ENCODE assay signal across 19 cellular contexts in genomic region chr6:45645302-45645701, GRCh38.
DNase-seq lines count a peak whose midpoint lies in the region; ATAC-seq and TF ChIP-seq lines count a peak whose summit lies in the region.
"Had no signal": no experiment of that assay in that cellular context is flagged by ENCODE, and none has a peak within 500 bp of the region (broad histone marks: within the 10 kb centered on the region; RNA-seq: fewer than 3 reads in every experiment).

No MANE protein-coding gene starts in this region.

- no TSS peak for BruUV-seq in PC-3 (replicated peaks; lab: Mats Ljungman, UMichigan)

- H3K27ac ChIP-seq in PC-3 (ENCODE audit: low read length): no peak overlapping the region
- H3K27ac ChIP-seq: ovary, vagina had no signal

- H3F3A ChIP-seq in PC-3 (ENCODE audit: low read length, unreplicated experiment): no peaks in the 10 kb centered on the region

- no peaks in the 10 kb centered on the region for H3K9me2 ChIP-seq in PC-3 (replicated peaks; ENCODE audit: low read length)

- no peaks in the 10 kb centered on the region for H3K9me3 ChIP-seq in PC-3 (ENCODE audit: low read length)
- H3K9me3 ChIP-seq: ovary, vagina had no signal

- no peaks in the 10 kb centered on the region for H3K27me3 Mint-ChIP-seq in activated naive CD8-positive, alpha-beta T cell
- no peaks in the 10 kb centered on the region for H3K27me3 Mint-ChIP-seq in activated naive CD8-positive, alpha-beta T cell treated with anti-CD3 and anti-CD28 coated beads for 36 hours
- H3K27me3 Mint-ChIP-seq in IgD-negative memory B cell: peaks cover 1% of the 10 kb centered on the region
- no peaks in the 10 kb centered on the region for H3K27me3 Mint-ChIP-seq in stimulated activated naive CD8-positive, alpha-beta T cell treated with anti-CD3 and anti-CD28 coated beads, Interleukin-15, Interleukin-2, amounts not matched to agents 100 ng/mL and 50 ng/mL, for 24 hours
- H3K27me3 Mint-ChIP-seq: CD4-positive, alpha-beta T cell; T-cell had no signal

- no peaks in the 10 kb centered on the region for H4K20me1 ChIP-seq in PC-3 (ENCODE audit: low read length)

- H3K9me3 Mint-ChIP-seq in activated naive CD8-positive, alpha-beta T cell (ENCODE audit: low read depth): no peaks in the 10 kb centered on the region
- H3K9me3 Mint-ChIP-seq in activated naive CD8-positive, alpha-beta T cell treated with anti-CD3 and anti-CD28 coated beads for 36 hours: no peaks in the 10 kb centered on the region
- no peaks in the 10 kb centered on the region for H3K9me3 Mint-ChIP-seq in IgD-negative memory B cell
- no peaks in the 10 kb centered on the region for H3K9me3 Mint-ChIP-seq in stimulated activated naive CD8-positive, alpha-beta T cell treated with anti-CD3 and anti-CD28 coated beads, Interleukin-15, Interleukin-2, amounts not matched to agents 100 ng/mL and 50 ng/mL, for 24 hours
- H3K9me3 Mint-ChIP-seq: CD4-positive, alpha-beta T cell; T-cell had no signal

- DNase-seq in activated naive CD8-positive, alpha-beta T cell treated with anti-CD3 and anti-CD28 coated beads for 36 hours: no peak
- DNase-seq in HuH-7 (ENCODE audit: low spot score): no peak
- no peak for DNase-seq in PC-3
- no peak for DNase-seq in CD1c-positive myeloid dendritic cell (ENCODE audit: extremely low spot score)
- DNase-seq: activated naive CD4-positive, alpha-beta T cell treated with Interleukin-2 at 50 U/mL for 16 hours; CD4-positive, alpha-beta T cell; KG1; NCI-H2029; NCI-H510A; ovary; Right ventricle myocardium superior; T-cell had no signal

- no peaks in the 10 kb centered on the region for H3K36me3 ChIP-seq in PC-3 (ENCODE audit: low read depth, low read length)
- H3K36me3 ChIP-seq: ovary, vagina had no signal

- H3K27me3 ChIP-seq in PC-3 (ENCODE audit: low read length): no peaks in the 10 kb centered on the region
- H3K27me3 ChIP-seq: ovary, vagina had no signal

- intact Hi-C loops in PC-3 (cut with micrococcal nuclease): no loop called here

- H2AFZ ChIP-seq in PC-3 (ENCODE audit: low read length): no peak overlapping the region

- peak overlapping the region; percentile 68 for H3K27ac Mint-ChIP-seq in activated naive CD8-positive, alpha-beta T cell
- H3K27ac Mint-ChIP-seq in activated naive CD8-positive, alpha-beta T cell treated with anti-CD3 and anti-CD28 coated beads for 36 hours: no peak overlapping the region
- H3K27ac Mint-ChIP-seq in IgD-negative memory B cell: peak overlapping the region in 2 of 3 donors; percentile 9 to 78
- H3K27ac Mint-ChIP-seq in stimulated activated naive CD8-positive, alpha-beta T cell treated with anti-CD3 and anti-CD28 coated beads, Interleukin-15, Interleukin-2, amounts not matched to agents 100 ng/mL and 50 ng/mL, for 24 hours: peak overlapping the region; percentile 50
- H3K27ac Mint-ChIP-seq: CD4-positive, alpha-beta T cell; T-cell had no signal

- H3K9ac ChIP-seq in PC-3 (ENCODE audit: low read length): no peak overlapping the region

- no peak overlapping the region for H3K4me3 ChIP-seq in PC-3 (ENCODE audit: low read length)
- H3K4me3 ChIP-seq: lung, ovary, vagina had no signal

- H3K4me1 ChIP-seq in PC-3 (ENCODE audit: insufficient read depth, low read length): peaks cover 18% of the 10 kb centered on the region
- H3K4me1 ChIP-seq: vagina had no signal

- peaks cover 26% of the 10 kb centered on the region for H3K4me1 Mint-ChIP-seq in activated naive CD8-positive, alpha-beta T cell (ENCODE audit: low read depth)
- H3K4me1 Mint-ChIP-seq in activated naive CD8-positive, alpha-beta T cell treated with anti-CD3 and anti-CD28 coated beads for 36 hours: peaks cover 15% of the 10 kb centered on the region
- peaks cover 13 to 16% (median 15%) of the 10 kb centered on the region in 3 donors for H3K4me1 Mint-ChIP-seq in IgD-negative memory B cell
- peaks cover 13% of the 10 kb centered on the region for H3K4me1 Mint-ChIP-seq in stimulated activated naive CD8-positive, alpha-beta T cell treated with anti-CD3 and anti-CD28 coated beads, Interleukin-15, Interleukin-2, amounts not matched to agents 100 ng/mL and 50 ng/mL, for 24 hours (ENCODE audit: low read depth)

- H3K36me3 Mint-ChIP-seq in activated naive CD8-positive, alpha-beta T cell: peaks cover 2% of the 10 kb centered on the region
- H3K36me3 Mint-ChIP-seq in activated naive CD8-positive, alpha-beta T cell treated with anti-CD3 and anti-CD28 coated beads for 36 hours: no peaks in the 10 kb centered on the region
- H3K36me3 Mint-ChIP-seq in IgD-negative memory B cell: no peaks in the 10 kb centered on the region
- H3K36me3 Mint-ChIP-seq in stimulated activated naive CD8-positive, alpha-beta T cell treated with anti-CD3 and anti-CD28 coated beads, Interleukin-15, Interleukin-2, amounts not matched to agents 100 ng/mL and 50 ng/mL, for 24 hours (ENCODE audit: low read depth): no peaks in the 10 kb centered on the region
- H3K36me3 Mint-ChIP-seq: T-cell had no signal

- H3K4me2 ChIP-seq in PC-3 (ENCODE audit: low read length): no peak overlapping the region

- POLR2A ChIA-PET in PC-3 (lab: Charles Lee; ENCODE audit: unreplicated experiment): no interaction called here

- CTCF ChIA-PET in PC-3 (lab: Charles Lee): no interaction called here

- no peak overlapping the region for H3K4me3 Mint-ChIP-seq in activated naive CD8-positive, alpha-beta T cell
- H3K4me3 Mint-ChIP-seq in activated naive CD8-positive, alpha-beta T cell treated with anti-CD3 and anti-CD28 coated beads for 36 hours: no peak overlapping the region
- H3K4me3 Mint-ChIP-seq in IgD-negative memory B cell: peak overlapping the region in 1 of 4 donors; percentile 61
- no peak overlapping the region for H3K4me3 Mint-ChIP-seq in stimulated activated naive CD8-positive, alpha-beta T cell treated with anti-CD3 and anti-CD28 coated beads, Interleukin-15, Interleukin-2, amounts not matched to agents 100 ng/mL and 50 ng/mL, for 24 hours
- H3K4me3 Mint-ChIP-seq: CD4-positive, alpha-beta T cell; T-cell had no signal

- H3K79me2 ChIP-seq in PC-3 (ENCODE audit: low read length): no peaks in the 10 kb centered on the region

- peak; percentile 66 for ATAC-seq in GM21717 (IDR thresholded peaks at IDR 0.05; ENCODE audit: unreplicated experiment)
- no peak for ATAC-seq in PC-3
- ATAC-seq: sciatic nerve, T-cell had no signal

- no peak for TF ChIP-seq CTCF in PC-3 (conservative IDR thresholded peaks at IDR 0.05; ENCODE audit: low read depth, low read length)
